8 cellular contexts compared by ENCODE assay signal in the genomic region with DNA sequence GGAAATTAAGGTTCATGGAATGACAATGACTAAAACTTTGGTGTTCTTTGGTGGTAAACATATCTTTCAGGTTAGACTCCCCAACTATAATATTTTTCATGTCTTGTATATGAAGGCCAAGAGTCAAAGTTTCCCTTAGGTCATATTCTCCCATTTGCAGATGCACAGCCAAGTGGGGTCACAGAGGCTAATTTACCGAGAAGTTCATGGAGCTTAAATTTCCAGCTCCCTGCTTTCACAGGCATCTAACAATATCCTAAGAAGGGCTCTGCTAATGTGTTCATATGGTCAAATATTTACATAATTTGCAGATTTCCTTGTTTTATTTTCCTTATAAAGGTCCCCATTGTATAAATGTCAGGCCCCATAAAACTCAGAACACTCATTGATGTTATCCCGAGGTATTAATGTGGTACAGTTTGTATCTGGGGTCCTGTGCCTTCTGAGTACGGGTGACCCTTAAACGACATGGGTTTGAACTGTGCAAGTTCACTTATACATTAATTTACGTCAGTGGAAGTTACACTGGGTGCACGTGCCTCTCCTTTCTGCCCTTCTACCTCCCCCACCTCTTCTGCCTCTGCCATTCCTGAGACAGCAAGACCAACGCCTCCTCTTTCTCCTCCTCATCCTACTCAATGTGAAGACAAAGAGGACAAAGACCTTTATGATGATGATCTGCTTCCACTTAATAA.
"Had no signal": no experiment of that assay in that cellular context is flagged by ENCODE, and none has a peak within 500 bp of the region (broad histone marks: within the 10 kb centered on the region; RNA-seq: fewer than 3 reads in every experiment).

No MANE protein-coding gene starts in this region.

- H3K36me3 Mint-ChIP-seq: IgD-negative memory B cell had no signal

- FAIRE-seq: HepG2, HTR-8/SVneo, K562 had no signal

- ATAC-seq: HepG2, K562 had no signal

- H3K4me3 Mint-ChIP-seq: IgD-negative memory B cell had no signal

- H3K27ac Mint-ChIP-seq: IgD-negative memory B cell had no signal

- DNase-seq: IMR-90, KBM-7, KG1 had no signal

- H3K27ac ChIP-seq: HL-60 had no signal

- H3K4me3 ChIP-seq: K562 had no signal

- H3K9me3 Mint-ChIP-seq: IgD-negative memory B cell had no signal
